Comparison of ENCODE assay signal across 1 cellular context in the genomic region with DNA sequence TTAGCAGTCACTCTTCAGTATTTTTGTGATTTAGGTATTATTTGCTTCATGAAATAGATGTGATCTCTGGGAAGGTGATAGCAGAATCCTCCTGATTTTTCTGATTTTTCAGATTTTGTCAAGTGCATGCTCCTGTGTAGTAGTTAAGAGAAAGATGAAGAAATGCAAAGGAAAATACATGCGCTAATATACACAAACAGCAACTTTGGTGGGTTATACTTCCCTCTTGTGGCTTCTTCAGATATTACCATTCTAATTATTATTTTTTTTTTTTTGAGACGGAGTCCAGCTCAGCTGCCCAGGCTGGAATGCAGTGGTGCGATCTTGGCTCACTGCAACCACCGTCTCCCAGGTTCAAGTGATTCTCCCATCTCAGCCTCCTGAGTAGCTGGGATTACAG.
TF ChIP-seq lines count a peak whose summit lies in the region.

No MANE protein-coding gene starts in this region.

TF ChIP-seq in SK-N-SH, 30 proteins besides CTCF, POLR2A, EP300 and RAD21 (continued from another document):
- TF ChIP-seq, protein P1, sequence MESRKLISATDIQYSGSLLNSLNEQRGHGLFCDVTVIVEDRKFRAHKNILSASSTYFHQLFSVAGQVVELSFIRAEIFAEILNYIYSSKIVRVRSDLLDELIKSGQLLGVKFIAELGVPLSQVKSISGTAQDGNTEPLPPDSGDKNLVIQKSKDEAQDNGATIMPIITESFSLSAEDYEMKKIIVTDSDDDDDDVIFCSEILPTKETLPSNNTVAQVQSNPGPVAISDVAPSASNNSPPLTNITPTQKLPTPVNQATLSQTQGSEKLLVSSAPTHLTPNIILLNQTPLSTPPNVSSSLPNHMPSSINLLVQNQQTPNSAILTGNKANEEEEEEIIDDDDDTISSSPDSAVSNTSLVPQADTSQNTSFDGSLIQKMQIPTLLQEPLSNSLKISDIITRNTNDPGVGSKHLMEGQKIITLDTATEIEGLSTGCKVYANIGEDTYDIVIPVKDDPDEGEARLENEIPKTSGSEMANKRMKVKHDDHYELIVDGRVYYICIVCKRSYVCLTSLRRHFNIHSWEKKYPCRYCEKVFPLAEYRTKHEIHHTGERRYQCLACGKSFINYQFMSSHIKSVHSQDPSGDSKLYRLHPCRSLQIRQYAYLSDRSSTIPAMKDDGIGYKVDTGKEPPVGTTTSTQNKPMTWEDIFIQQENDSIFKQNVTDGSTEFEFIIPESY (IDR thresholded peaks at IDR 0.05; ENCODE audit: borderline replicate concordance, low read depth) = no peak
- no peak for TF ChIP-seq RCOR1 (IDR thresholded peaks at IDR 0.05; ENCODE audit: low read length)
- no peak for TF ChIP-seq SIN3A (IDR thresholded peaks at IDR 0.05; ENCODE audit: borderline replicate concordance, low read depth, low read length)
- TF ChIP-seq CHD2 (IDR thresholded peaks at IDR 0.05; ENCODE audit: low read length, partially characterized antibody) = no peak
- TF ChIP-seq YY1 (IDR thresholded peaks at IDR 0.05; ENCODE audit: low read depth) = no peak
- TF ChIP-seq, protein P2, sequence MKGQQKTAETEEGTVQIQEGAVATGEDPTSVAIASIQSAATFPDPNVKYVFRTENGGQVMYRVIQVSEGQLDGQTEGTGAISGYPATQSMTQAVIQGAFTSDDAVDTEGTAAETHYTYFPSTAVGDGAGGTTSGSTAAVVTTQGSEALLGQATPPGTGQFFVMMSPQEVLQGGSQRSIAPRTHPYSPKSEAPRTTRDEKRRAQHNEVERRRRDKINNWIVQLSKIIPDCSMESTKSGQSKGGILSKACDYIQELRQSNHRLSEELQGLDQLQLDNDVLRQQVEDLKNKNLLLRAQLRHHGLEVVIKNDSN (IDR thresholded peaks at IDR 0.05; ENCODE audit: borderline replicate concordance, low read depth) = no peak
